8 cellular contexts compared by ENCODE assay signal in the genomic region with DNA sequence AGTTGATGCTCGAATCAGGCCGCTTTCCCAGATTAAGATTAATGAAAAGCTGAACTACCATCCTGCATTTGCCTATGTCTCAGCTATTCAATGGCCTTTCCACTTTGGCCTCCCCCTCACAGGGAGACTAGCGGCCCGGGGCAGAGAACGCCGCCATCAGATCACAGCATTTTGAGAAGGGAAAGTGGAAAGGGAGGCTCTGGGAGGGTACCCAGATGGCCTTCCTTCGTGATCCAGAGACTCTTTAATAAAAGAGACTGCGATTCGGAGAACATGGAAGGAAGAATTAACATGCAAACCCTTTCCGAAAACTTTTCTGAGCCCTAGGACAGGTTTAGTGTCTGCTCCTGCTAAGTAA. TPM values are rescaled to one million over a fixed set of nuclear protein-coding genes. Genes with fewer than 3 reads are reported as not detected.
A peak's percentile ranks its signal among the peaks of the same experiment; 100 is the strongest.
DNase-seq lines count a peak whose midpoint lies in the region; ATAC-seq, FAIRE-seq and TF ChIP-seq lines count a peak whose summit lies in the region.

No MANE protein-coding gene starts in this region.

- intact Hi-C loops in esophagus muscularis mucosa (cut with DNase I) = no loop called here
- intact Hi-C loops in pancreas (cut with DNase I) = no loop called here

- POLR2A ChIA-PET in CD8-positive, alpha-beta memory T cell (lab: Charles Lee) = no interaction called here

- no peaks in the 10 kb centered on the region for H3K27me3 Mint-ChIP-seq in CD8-positive, alpha-beta memory T cell

- peaks cover 43 to 61% (median 55%) of the 10 kb centered on the region in 3 donors for H3K4me1 Mint-ChIP-seq in CD8-positive, alpha-beta memory T cell

- DNase-seq in CD8-positive, alpha-beta memory T cell = no peak
- DNase-seq in RWPE2 (ENCODE audit: low spot score) (no peak), esophagus muscularis mucosa (ENCODE audit: extremely low spot score) (no peak), pancreas (no peak), SIG-M5 treated with dmso at 0.1 percent for 504 hours (lab: John Stamatoyannopoulos, UW; ENCODE audit: unreplicated experiment) (no peak), DMS79 treated with DMSO at 0.1 percent for 48 hours (lab: John Stamatoyannopoulos, UW) (no peak), GM19239 (ENCODE audit: insufficient read length, low spot score) (no peak), NAMALWA (ENCODE audit: low spot score) (no peak)

- ATAC-seq in RWPE2 (ENCODE audit: low read depth) (no peak), pancreas (no peak)

- H3K27ac ChIP-seq in CD8-positive, alpha-beta memory T cell (ENCODE audit: low read depth, low read length) = peak overlapping the region; percentile 85
- H3K27ac ChIP-seq in RWPE2 (ENCODE audit: poor library complexity, severe bottlenecking) (peak overlapping the region; percentile 57), esophagus muscularis mucosa (replicated peaks in 1 of 4) (peak overlapping the region; percentile 66 to 82 (median 76)), pancreas (peak overlapping the region in 1 of 4 donors; percentile 63)

- H3K9me3 ChIP-seq in CD8-positive, alpha-beta memory T cell (ENCODE audit: low read length) = no peaks in the 10 kb centered on the region
- H3K9me3 ChIP-seq in RWPE2 (ENCODE audit: severe bottlenecking) (no peaks in the 10 kb centered on the region), esophagus muscularis mucosa (no peaks in the 10 kb centered on the region), pancreas (no peaks in the 10 kb centered on the region)

- H3K9me3 Mint-ChIP-seq in CD8-positive, alpha-beta memory T cell = no peaks in the 10 kb centered on the region

- H3K4me3 Mint-ChIP-seq in CD8-positive, alpha-beta memory T cell = peak overlapping the region; percentile 92 to 98 (median 97)

- no peak for TF ChIP-seq POLR2A in esophagus muscularis mucosa (IDR thresholded peaks at IDR 0.05; ENCODE audit: low read depth)

- whole genome bisulfite sequencing in esophagus muscularis mucosa = 5% methylated on average over 10 of the region's 10 CpGs
- 2% methylated on average over 10 of the region's 10 CpGs for whole genome bisulfite sequencing in pancreas, 2 donors

- TF ChIP-seq CTCF in RWPE2 (IDR thresholded peaks at IDR 0.05; ENCODE audit: poor library complexity, severe bottlenecking) (no peak), esophagus muscularis mucosa (IDR thresholded peaks at IDR 0.05) (no peak), pancreas (IDR thresholded peaks at IDR 0.05) (no peak)

- FAIRE-seq in pancreas (lab: Jason Lieb, UNC) (no peak), GM19239 (lab: Jason Lieb, UNC) (no peak)

- H3K36me3 Mint-ChIP-seq in CD8-positive, alpha-beta memory T cell = peaks cover 0 to 31% (median 3%) of the 10 kb centered on the region in 3 donors

- no peak for TF ChIP-seq EP300 in esophagus muscularis mucosa (IDR thresholded peaks at IDR 0.05)

- CTCF ChIA-PET in CD8-positive, alpha-beta memory T cell (lab: Charles Lee) = no interaction called here

- H3K36me3 ChIP-seq in CD8-positive, alpha-beta memory T cell (ENCODE audit: insufficient read depth, low read length) = no peaks in the 10 kb centered on the region
- peaks cover 16% of the 10 kb centered on the region; the same call in 1 of the 2 replicates for H3K36me3 ChIP-seq in RWPE2 (ENCODE audit: low read depth)
- peaks cover 0 to 5% (median 2%) of the 10 kb centered on the region in 4 donors for H3K36me3 ChIP-seq in esophagus muscularis mucosa
- H3K36me3 ChIP-seq in pancreas = no peaks in the 10 kb centered on the region

- H3K27me3 ChIP-seq in CD8-positive, alpha-beta memory T cell (ENCODE audit: insufficient read depth, low read length, poor library complexity, severe bottlenecking) = no peaks in the 10 kb centered on the region
- H3K27me3 ChIP-seq in RWPE2 (ENCODE audit: insufficient read depth, poor library complexity, severe bottlenecking) = no peaks in the 10 kb centered on the region
- no peaks in the 10 kb centered on the region for H3K27me3 ChIP-seq in esophagus muscularis mucosa
- H3K27me3 ChIP-seq in pancreas = no peaks in the 10 kb centered on the region

- H3K27ac Mint-ChIP-seq in CD8-positive, alpha-beta memory T cell = peak overlapping the region; percentile 77 to 98 (median 94)

- peak overlapping the region; percentile 87 for H3K4me3 ChIP-seq in CD8-positive, alpha-beta memory T cell (ENCODE audit: low read length)
- H3K4me3 ChIP-seq in RWPE2 (ENCODE audit: severe bottlenecking) = peak overlapping the region; percentile 86
- peak overlapping the region; percentile 81 to 94 (median 89) for H3K4me3 ChIP-seq in esophagus muscularis mucosa
- H3K4me3 ChIP-seq in pancreas = peak overlapping the region; percentile 56 to 94 (median 75)

- peaks cover 18% of the 10 kb centered on the region for H3K4me1 ChIP-seq in CD8-positive, alpha-beta memory T cell (ENCODE audit: insufficient read depth, low read length)
- H3K4me1 ChIP-seq in RWPE2 (ENCODE audit: insufficient read depth, poor library complexity, severe bottlenecking) = peaks cover 12% of the 10 kb centered on the region
- H3K4me1 ChIP-seq in esophagus muscularis mucosa = peaks cover 30 to 51% (median 35%) of the 10 kb centered on the region in 4 donors
- H3K4me1 ChIP-seq in pancreas = peaks cover 8 to 13% (median 10%) of the 10 kb centered on the region in 3 donors

RNA-seq across cellular contexts. Expression of gene MRPS18A, which starts 0.5 kb away (rescaled TPM):
- 10 to 100 TPM; 60.4 to 60.6 TPM for total RNA-seq in CD8-positive, alpha-beta memory T cell
- polyA plus RNA-seq in CD8-positive, alpha-beta memory T cell = 65.2 TPM
- total RNA-seq in esophagus muscularis mucosa (10 to 100 TPM; 30.7 to 47.4 (median 37.1) TPM), pancreas (10 to 100 TPM; 10.9 to 18.2 (median 14.3) TPM)
- 10 to 100 TPM; 19.2 to 24.6 TPM for polyA plus RNA-seq in pancreas

RNA-seq across cellular contexts. Expression of gene RSPH9, which starts 42.2 kb away (rescaled TPM):
- not detected for total RNA-seq in CD8-positive, alpha-beta memory T cell
- polyA plus RNA-seq in CD8-positive, alpha-beta memory T cell = 1.3 TPM
- under 1 TPM in 2 of 4 donors, not detected in 2; 0.17 to 0.34 TPM for total RNA-seq in esophagus muscularis mucosa
- total RNA-seq in pancreas = under 1 TPM in 3 of 6 donors, not detected in 3; 0.06 to 0.16 (median 0.12) TPM
- polyA plus RNA-seq in pancreas = 1 to 10 TPM in 1 of 2 donors, under 1 TPM in 1; 0.08 to 1.1 TPM

RNA-seq across cellular contexts. Expression of gene MAD2L1BP, which starts 51.4 kb away (rescaled TPM):
- total RNA-seq in CD8-positive, alpha-beta memory T cell = 10 to 100 TPM; 27.6 to 27.7 TPM
- polyA plus RNA-seq in CD8-positive, alpha-beta memory T cell = 16.0 TPM
- total RNA-seq in esophagus muscularis mucosa (10 to 100 TPM; 17.9 to 26.7 (median 21.6) TPM), pancreas (10 to 100 TPM in 4 of 6 donors, 1 to 10 TPM in 2; 6.5 to 11.8 (median 10.1) TPM)
- polyA plus RNA-seq in pancreas = 10 to 100 TPM in 1 of 2 donors, 1 to 10 TPM in 1; 9.1 to 18.6 TPM

RNA-seq across cellular contexts. Expression of gene GTPBP2, which starts 58.0 kb away (rescaled TPM):
- 10 to 100 TPM; 44.2 to 45.4 TPM for total RNA-seq in CD8-positive, alpha-beta memory T cell
- 3.9 TPM for polyA plus RNA-seq in CD8-positive, alpha-beta memory T cell
- total RNA-seq in esophagus muscularis mucosa = 10 to 100 TPM; 28.2 to 31.0 (median 30.0) TPM
- 10 to 100 TPM; 23.6 to 57.5 (median 29.8) TPM for total RNA-seq in pancreas
- polyA plus RNA-seq in pancreas = 10 to 100 TPM; 53.0 to 63.0 TPM
